Comparison of ENCODE assay signal across 19 cellular contexts in the genomic region with DNA sequence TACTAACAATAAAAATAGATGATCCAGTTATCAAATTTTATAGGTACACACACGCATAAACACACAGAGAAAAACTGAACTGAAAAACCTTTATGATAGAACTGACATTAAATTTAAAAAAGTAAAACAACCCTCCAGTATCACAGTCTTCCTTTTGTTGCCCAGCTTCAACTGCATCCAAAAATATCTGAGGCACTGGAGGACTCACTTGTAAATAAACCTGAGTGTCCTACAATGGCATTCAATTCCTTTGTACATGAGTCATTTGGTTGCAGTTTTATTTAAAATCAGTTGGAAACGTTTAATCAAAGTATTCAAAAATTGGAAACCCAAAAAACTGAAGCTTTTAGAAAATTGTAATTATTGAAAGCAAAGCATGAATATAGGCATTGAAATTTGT.
"Had no signal": no experiment of that assay in that cellular context is flagged by ENCODE, and none has a peak within 500 bp of the region (broad histone marks: within the 10 kb centered on the region; RNA-seq: fewer than 3 reads in every experiment).

No MANE protein-coding gene starts in this region.

- H3K27ac ChIP-seq: cardiac muscle cell, esophagus squamous epithelium, lower lobe of right lung, neutrophil, parathyroid adenoma, sigmoid colon, upper lobe of right lung, VCaP had no signal

- H3K4me1 ChIP-seq: lower lobe of right lung, parathyroid adenoma, upper lobe of right lung had no signal

- H3K9me3 ChIP-seq: esophagus squamous epithelium, lower lobe of right lung, neutrophil, sigmoid colon, upper lobe of right lung had no signal

- H3K27me3 ChIP-seq: cardiac muscle cell, esophagus squamous epithelium, neutrophil, sigmoid colon, upper lobe of right lung had no signal

- ATAC-seq: activated naive CD4-positive, alpha-beta T cell treated with anti-CD3 and anti-CD28 coated beads, Interleukin-2, amount 50 U/mL, for 72 hours; activated T-cell treated with anti-CD3 and anti-CD28 coated beads, Interleukin-2, amount 50 U/mL, for 72 hours; effector memory CD8-positive, alpha-beta T cell; lower lobe of right lung; natural killer cell treated with Interleukin-12 subunit alpha and Interleukin-12 subunit beta and Interleukin-15 and Interleukin-18, amount 100 ng/mL, for 72 hours; upper lobe of right lung had no signal

- DNase-seq: activated CD4-positive, alpha-beta T cell treated with anti-CD3 and anti-CD28 coated beads for 1 hour; activated CD8-positive, alpha-beta memory T cell treated with anti-CD3 and anti-CD28 coated beads for 24 hours; activated gamma-delta T cell; activated T-cell treated with anti-CD3 and anti-CD28 coated beads, Interleukin-2, amount 50 U/mL, for 72 hours; effector memory CD8-positive, alpha-beta T cell; esophagus squamous epithelium; immature natural killer cell; kidney glomerular epithelial cell; lower lobe of right lung; sigmoid colon; stimulated activated CD8-positive, alpha-beta memory T cell treated with anti-CD3 and anti-CD28 coated beads, Interleukin-4, amount 100 ng/mL, for 48 hours; stimulated activated naive CD4-positive, alpha-beta T cell; upper lobe of right lung had no signal

- H3K4me3 ChIP-seq: cardiac muscle cell, esophagus squamous epithelium, lower lobe of right lung, sigmoid colon, upper lobe of right lung had no signal
